ENCODE assay signal across 25 cellular contexts in the genomic region with DNA sequence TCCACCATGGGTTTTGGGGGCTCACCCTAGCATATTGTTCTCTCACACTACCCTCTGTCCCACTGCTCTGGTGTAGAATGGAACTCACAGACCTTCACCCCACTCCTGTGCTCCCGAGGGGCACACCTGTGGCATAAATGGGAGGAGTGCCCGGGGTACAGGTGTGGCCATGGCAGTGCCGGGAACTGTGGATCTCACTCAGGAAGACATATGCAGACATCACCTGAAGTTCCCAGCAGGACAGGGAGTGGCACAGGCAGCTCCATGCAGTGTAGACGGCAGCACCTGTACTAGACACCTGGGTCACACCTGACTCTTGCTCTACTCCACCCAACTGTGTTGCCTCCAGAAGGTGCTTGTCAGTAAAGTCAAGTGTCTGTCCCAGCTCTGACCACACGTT.
"Had no signal": no experiment of that assay in that cellular context is flagged by ENCODE, and none has a peak within 500 bp of the region (broad histone marks: within the 10 kb centered on the region; RNA-seq: fewer than 3 reads in every experiment).

No MANE protein-coding gene starts in this region.

- DNase-seq: colonic mucosa; effector CD8-positive, alpha-beta T cell; endodermal cell; foreskin keratinocyte; kidney; mesenchymal stem cell; naive thymus-derived CD4-positive, alpha-beta T cell; psoas muscle; sigmoid colon; spleen; stimulated activated CD4-positive, alpha-beta T cell treated with anti-CD3 and anti-CD28 coated beads, Interleukin-4, amount 100 ng/mL, for 4 hours; trophoblast cell had no signal

- ATAC-seq: foreskin keratinocyte; gastroesophageal sphincter; left lobe of liver; naive thymus-derived CD4-positive, alpha-beta T cell; psoas muscle; stimulated activated memory B cell treated with anti-CD40 and anti-IgM and Interleukin-4, amounts not matched to agents 10 μg/mL and 1 μg/mL and 100 μg/mL, for 72 hours had no signal

- H3K4me1 Mint-ChIP-seq: endodermal cell; mesothelial cell of epicardium; nephron; stimulated activated memory B cell treated with anti-CD40 and anti-IgM and Interleukin-4, amounts not matched to agents 10 μg/mL and 1 μg/mL and 100 μg/mL, for 72 hours had no signal

- H3K36me3 ChIP-seq: colonic mucosa, esophagus muscularis mucosa, gastroesophageal sphincter, heart left ventricle, neural progenitor cell, sigmoid colon, spleen, suprapubic skin had no signal

- H3K27ac Mint-ChIP-seq: dendritic cell treated with granulocyte-macrophage colony-stimulating factor and Interleukin-4, amounts not matched to agents 40 ng/mL and 50 ng/mL, for 4 days; mesothelial cell of epicardium; naive thymus-derived CD4-positive, alpha-beta T cell; nephron; neural progenitor cell; stimulated activated memory B cell treated with anti-CD40 and anti-IgM and Interleukin-4, amounts not matched to agents 10 μg/mL and 1 μg/mL and 100 μg/mL, for 72 hours; stimulated activated naive CD8-positive, alpha-beta T cell treated with anti-CD3 and anti-CD28 coated beads, Interleukin-15, Interleukin-2, amounts not matched to agents 100 ng/mL and 50 ng/mL, for 24 hours had no signal

- H3K4me3 Mint-ChIP-seq: dendritic cell treated with granulocyte-macrophage colony-stimulating factor and Interleukin-4, amounts not matched to agents 40 ng/mL and 50 ng/mL, for 4 days; endodermal cell; mesothelial cell of epicardium; naive thymus-derived CD4-positive, alpha-beta T cell; nephron; neural progenitor cell; stimulated activated memory B cell treated with anti-CD40 and anti-IgM and Interleukin-4, amounts not matched to agents 10 μg/mL and 1 μg/mL and 100 μg/mL, for 72 hours; stimulated activated naive CD8-positive, alpha-beta T cell treated with anti-CD3 and anti-CD28 coated beads, Interleukin-15, Interleukin-2, amounts not matched to agents 100 ng/mL and 50 ng/mL, for 24 hours had no signal

- H3K9me3 Mint-ChIP-seq: dendritic cell treated with granulocyte-macrophage colony-stimulating factor and Interleukin-4, amounts not matched to agents 40 ng/mL and 50 ng/mL, for 4 days; endodermal cell; mesothelial cell of epicardium; naive thymus-derived CD4-positive, alpha-beta T cell; nephron; neural progenitor cell; stimulated activated memory B cell treated with anti-CD40 and anti-IgM and Interleukin-4, amounts not matched to agents 10 μg/mL and 1 μg/mL and 100 μg/mL, for 72 hours; stimulated activated naive CD8-positive, alpha-beta T cell treated with anti-CD3 and anti-CD28 coated beads, Interleukin-15, Interleukin-2, amounts not matched to agents 100 ng/mL and 50 ng/mL, for 24 hours had no signal

- H3K27me3 ChIP-seq: colonic mucosa, esophagus muscularis mucosa, foreskin keratinocyte, gastroesophageal sphincter, heart left ventricle, hepatocyte, neural progenitor cell, sigmoid colon, suprapubic skin had no signal

- H3K4me1 ChIP-seq: colonic mucosa, foreskin keratinocyte, gastroesophageal sphincter, neural progenitor cell, psoas muscle, sigmoid colon, spleen had no signal

- H3K4me3 ChIP-seq: colonic mucosa, esophagus muscularis mucosa, gastroesophageal sphincter, heart left ventricle, hepatocyte, neural progenitor cell, psoas muscle, sigmoid colon, spleen, suprapubic skin had no signal

- H3K27me3 Mint-ChIP-seq: dendritic cell treated with granulocyte-macrophage colony-stimulating factor and Interleukin-4, amounts not matched to agents 40 ng/mL and 50 ng/mL, for 4 days; naive thymus-derived CD4-positive, alpha-beta T cell; stimulated activated memory B cell treated with anti-CD40 and anti-IgM and Interleukin-4, amounts not matched to agents 10 μg/mL and 1 μg/mL and 100 μg/mL, for 72 hours had no signal

- H3K27ac ChIP-seq: colonic mucosa, epithelial cell of prostate, esophagus muscularis mucosa, foreskin keratinocyte, gastroesophageal sphincter, heart left ventricle, hepatocyte, neural progenitor cell, psoas muscle, sigmoid colon, spleen, suprapubic skin had no signal

- H3K9me3 ChIP-seq: colonic mucosa, esophagus muscularis mucosa, gastroesophageal sphincter, heart left ventricle, psoas muscle, sigmoid colon, spleen, suprapubic skin had no signal
